ENCODE assay signal across 20 cellular contexts in genomic region chr7:91080351-91080750, GRCh38.
"Had no signal": no experiment of that assay in that cellular context is flagged by ENCODE, and none has a peak within 500 bp of the region (broad histone marks: within the 10 kb centered on the region; RNA-seq: fewer than 3 reads in every experiment).

No MANE protein-coding gene starts in this region.

- H3K4me3 Mint-ChIP-seq: natural killer cell treated with Interleukin-12 subunit alpha and Interleukin-12 subunit beta and Interleukin-15 and Interleukin-18, amount 100 ng/mL, for 72 hours; neural progenitor cell; stimulated activated effector memory CD8-positive, alpha-beta T cell treated with anti-CD3 and anti-CD28 coated beads, Interleukin-12 subunit alpha, Interleukin-12 subunit beta, amount 100 ng/mL, for 72 hours had no signal

- H3K9ac ChIP-seq: neural progenitor cell had no signal

- H3K36me3 ChIP-seq: esophagus muscularis mucosa, gastrocnemius medialis, neural progenitor cell, pancreas, suprapubic skin, tibial artery, upper lobe of left lung, uterus had no signal

- H3K4me1 Mint-ChIP-seq: stimulated activated effector memory CD8-positive, alpha-beta T cell treated with anti-CD3 and anti-CD28 coated beads, Interleukin-12 subunit alpha, Interleukin-12 subunit beta, amount 100 ng/mL, for 72 hours had no signal

- H3K4me3 ChIP-seq: esophagus muscularis mucosa, gastrocnemius medialis, neural progenitor cell, pancreas, suprapubic skin, tibial artery, upper lobe of left lung, uterus had no signal

- H3K4me2 ChIP-seq: neural progenitor cell had no signal

- H2AFZ ChIP-seq: neural progenitor cell had no signal

- H3K27me3 ChIP-seq: esophagus muscularis mucosa, gastrocnemius medialis, neural progenitor cell, pancreas, suprapubic skin, tibial artery, upper lobe of left lung, uterus had no signal

- H3K4me1 ChIP-seq: neural progenitor cell, pancreas had no signal

- H3K9me3 ChIP-seq: esophagus muscularis mucosa, gastrocnemius medialis, pancreas, suprapubic skin, tibial artery, upper lobe of left lung, uterus had no signal

- H3K36me3 Mint-ChIP-seq: natural killer cell treated with Interleukin-12 subunit alpha and Interleukin-12 subunit beta and Interleukin-15 and Interleukin-18, amount 100 ng/mL, for 72 hours; stimulated activated effector memory CD8-positive, alpha-beta T cell treated with anti-CD3 and anti-CD28 coated beads, Interleukin-12 subunit alpha, Interleukin-12 subunit beta, amount 100 ng/mL, for 72 hours had no signal

- H3K27ac Mint-ChIP-seq: natural killer cell treated with Interleukin-12 subunit alpha and Interleukin-12 subunit beta and Interleukin-15 and Interleukin-18, amount 100 ng/mL, for 72 hours; neural progenitor cell; progenitor cell of endocrine pancreas; stimulated activated effector memory CD8-positive, alpha-beta T cell treated with anti-CD3 and anti-CD28 coated beads, Interleukin-12 subunit alpha, Interleukin-12 subunit beta, amount 100 ng/mL, for 72 hours had no signal

- H3K27ac ChIP-seq: esophagus muscularis mucosa, gastrocnemius medialis, neural progenitor cell, pancreas, suprapubic skin, upper lobe of left lung, uterus had no signal

- H3K9me3 Mint-ChIP-seq: neural progenitor cell; stimulated activated effector memory CD8-positive, alpha-beta T cell treated with anti-CD3 and anti-CD28 coated beads, Interleukin-12 subunit alpha, Interleukin-12 subunit beta, amount 100 ng/mL, for 72 hours had no signal

- DNase-seq: cortex of kidney; effector memory CD4-positive, alpha-beta T cell; gastrocnemius medialis; islet precursor cell; mammary epithelial cell; nucleus accumbens; pancreas; right cardiac atrium; stimulated activated CD4-positive, alpha-beta T cell treated with anti-CD3 and anti-CD28 coated beads, Interleukin-4, amount 100 ng/mL, for 1 hour; stimulated activated CD8-positive, alpha-beta memory T cell treated with anti-CD3 and anti-CD28 coated beads, Interleukin-4, amount 100 ng/mL, for 48 hours; stimulated activated naive CD8-positive, alpha-beta T cell treated with anti-CD3 and anti-CD28 coated beads, Interleukin-15, Interleukin-2, amounts not matched to agents 100 U/mL and 50 U/mL, for 24 hours; tibial artery; upper lobe of left lung; uterus had no signal

- H3K27me3 Mint-ChIP-seq: natural killer cell treated with Interleukin-12 subunit alpha and Interleukin-12 subunit beta and Interleukin-15 and Interleukin-18, amount 100 ng/mL, for 72 hours; progenitor cell of endocrine pancreas had no signal
